15 cellular contexts compared by ENCODE assay signal in the genomic region with DNA sequence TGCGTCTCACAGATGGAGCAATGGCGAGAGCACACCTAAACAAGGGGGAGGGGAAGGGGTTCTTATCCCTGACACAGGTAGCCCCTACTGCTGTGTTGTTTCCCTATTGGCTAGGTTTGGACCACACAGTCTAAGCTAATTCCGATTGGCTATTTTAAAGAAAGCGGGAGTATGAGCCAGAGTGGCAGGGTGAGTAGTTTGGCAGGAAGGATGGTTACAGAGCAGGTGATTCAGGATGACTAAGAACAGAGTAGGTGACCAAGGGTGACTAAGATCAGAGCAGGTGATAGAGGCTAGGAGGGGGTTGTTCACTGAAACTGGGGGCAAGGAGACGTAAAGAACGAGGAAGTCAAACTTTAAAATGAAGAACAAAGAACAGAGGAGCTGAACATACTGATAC.
A peak's percentile ranks its signal among the peaks of the same experiment; 100 is the strongest.
DNase-seq lines count a peak whose midpoint lies in the region; ATAC-seq and TF ChIP-seq lines count a peak whose summit lies in the region.
"Had no signal": no experiment of that assay in that cellular context is flagged by ENCODE, and none has a peak within 500 bp of the region (broad histone marks: within the 10 kb centered on the region; RNA-seq: fewer than 3 reads in every experiment).

No MANE protein-coding gene starts in this region.

- H3K4me3 ChIP-seq in PC-3 (ENCODE audit: low read length): peak overlapping the region; percentile 72
- H3K4me3 ChIP-seq in trophoblast cell (ENCODE audit: low read depth, low read length): no peak overlapping the region
- H3K4me3 ChIP-seq in SJCRH30: no peak overlapping the region

- no peaks in the 10 kb centered on the region for H3K27me3 Mint-ChIP-seq in Calu3 (ENCODE audit: unreplicated experiment)
- H3K27me3 Mint-ChIP-seq in activated T-helper 17 cell treated with anti-CD3 and anti-CD28 coated beads, Interleukin-2, amount 50 U/mL, for 72 hours: no peaks in the 10 kb centered on the region

- H3K79me1 ChIP-seq in trophoblast cell (ENCODE audit: low read length): no peaks in the 10 kb centered on the region

- TF ChIP-seq POLR2A in GM18505 (IDR thresholded peaks at IDR 0.05; ENCODE audit: borderline replicate concordance, extremely low read depth, insufficient read depth, insufficient read length): no peak

- no peak overlapping the region for H4K8ac ChIP-seq in trophoblast cell (ENCODE audit: low read depth, low read length)

- peaks cover 22% of the 10 kb centered on the region; the same call in 1 of the 2 replicates for H3K4me1 ChIP-seq in PC-3 (ENCODE audit: insufficient read depth, low read length)
- no peaks in the 10 kb centered on the region for H3K4me1 ChIP-seq in trophoblast cell (ENCODE audit: control insufficient read depth in 1 of 2, insufficient read depth in 2 of 2, low read length in 2 of 2)
- no peaks in the 10 kb centered on the region for H3K4me1 ChIP-seq in SJCRH30

- H2BK12ac ChIP-seq in trophoblast cell (ENCODE audit: low read length): no peak overlapping the region

- WGBS in trophoblast cell (ENCODE audit: extremely low coverage, insufficient coverage, insufficient read length): no CpG with 5 or more reads among the region's 6 CpGs

- H3K27me3 ChIP-seq in PC-3 (ENCODE audit: low read length) (no peaks in the 10 kb centered on the region), trophoblast cell (ENCODE audit: insufficient read depth, low read length) (no peaks in the 10 kb centered on the region), SJCRH30 (no peaks in the 10 kb centered on the region)

- no peak overlapping the region for H2BK120ac ChIP-seq in trophoblast cell (ENCODE audit: insufficient read depth, low read length, poor library complexity)

- H2AFZ ChIP-seq in PC-3 (ENCODE audit: low read length): no peak overlapping the region
- no peak overlapping the region for H2AFZ ChIP-seq in trophoblast cell (ENCODE audit: insufficient read depth, low read length, poor library complexity)

- H4K20me1 ChIP-seq in PC-3 (ENCODE audit: low read length): no peaks in the 10 kb centered on the region

- CTCF ChIA-PET in Calu3 (lab: Charles Lee) (interaction anchor here (1.0 kb wide), 1 partner anchor 9 kb away, joined by 3 read pairs; no protein-coding TSS in a partner anchor), PC-3 (lab: Charles Lee) (no interaction called here)

- H3K27ac ChIP-seq in PC-3 (ENCODE audit: low read length) (peak overlapping the region; percentile 93), trophoblast cell (ENCODE audit: low read depth, low read length) (no peak overlapping the region), SJCRH30 (no peak overlapping the region)
- H3K27ac ChIP-seq: 22Rv1 had no signal

- H2AK5ac ChIP-seq in trophoblast cell (ENCODE audit: low read length): no peak overlapping the region

- H3K4me1 Mint-ChIP-seq in Calu3 (ENCODE audit: low read depth, unreplicated experiment): peaks cover 33% of the 10 kb centered on the region
- no peaks in the 10 kb centered on the region for H3K4me1 Mint-ChIP-seq in activated T-helper 17 cell treated with anti-CD3 and anti-CD28 coated beads, Interleukin-2, amount 50 U/mL, for 72 hours
- H3K4me1 Mint-ChIP-seq: CD14-positive monocyte had no signal

- H3K4me2 ChIP-seq in PC-3 (ENCODE audit: low read length): peak overlapping the region; percentile 81
- H3K4me2 ChIP-seq in trophoblast cell (ENCODE audit: low read length): no peak overlapping the region

- no peak overlapping the region for H2BK5ac ChIP-seq in trophoblast cell (ENCODE audit: low read depth, low read length, poor library complexity)

- no peaks in the 10 kb centered on the region for H3K9me3 ChIP-seq in PC-3 (ENCODE audit: low read length)
- no peaks in the 10 kb centered on the region for H3K9me3 ChIP-seq in trophoblast cell (ENCODE audit: insufficient read depth, low read depth, low read length)
- no peaks in the 10 kb centered on the region for H3K9me3 ChIP-seq in SJCRH30 (replicated peaks)

- no peak overlapping the region for H4K12ac ChIP-seq in trophoblast cell (ENCODE audit: low read depth, low read length)

- H3F3A ChIP-seq in PC-3 (ENCODE audit: low read length, unreplicated experiment): no peaks in the 10 kb centered on the region

- no peak for ATAC-seq in PC-3
- ATAC-seq in activated T-helper 17 cell treated with anti-CD3 and anti-CD28 coated beads, Interleukin-2, amount 50 U/mL, for 72 hours (replicated peaks): no peak
- ATAC-seq in GM18505 (IDR thresholded peaks at IDR 0.05; ENCODE audit: unreplicated experiment): no peak
- ATAC-seq: CD8-positive, alpha-beta T cell had no signal

- peak overlapping the region; percentile 48 for H3K4me3 Mint-ChIP-seq in Calu3 (ENCODE audit: low read depth, unreplicated experiment)
- H3K4me3 Mint-ChIP-seq in activated T-helper 17 cell treated with anti-CD3 and anti-CD28 coated beads, Interleukin-2, amount 50 U/mL, for 72 hours: no peak overlapping the region
- H3K4me3 Mint-ChIP-seq: CD14-positive monocyte; CD8-positive, alpha-beta T cell had no signal

- peaks cover 11% of the 10 kb centered on the region for H3K9me3 Mint-ChIP-seq in Calu3 (ENCODE audit: low read depth, unreplicated experiment)
- no peaks in the 10 kb centered on the region for H3K9me3 Mint-ChIP-seq in activated T-helper 17 cell treated with anti-CD3 and anti-CD28 coated beads, Interleukin-2, amount 50 U/mL, for 72 hours

- no peak overlapping the region for H3K18ac ChIP-seq in trophoblast cell (ENCODE audit: low read length)

- intact Hi-C loops in Calu3 (cut with micrococcal nuclease; ENCODE audit: unreplicated experiment): no loop called here
- intact Hi-C loops in PC-3 (cut with micrococcal nuclease): no loop called here

- H3K9ac ChIP-seq in PC-3 (ENCODE audit: low read length): peak overlapping the region; percentile 90
- no peak overlapping the region for H3K9ac ChIP-seq in trophoblast cell (ENCODE audit: low read length)

- peaks cover 48% of the 10 kb centered on the region for H3K79me2 ChIP-seq in PC-3 (ENCODE audit: low read length)
- no peaks in the 10 kb centered on the region for H3K79me2 ChIP-seq in trophoblast cell (ENCODE audit: control insufficient read depth, insufficient read depth, low read length, poor library complexity)

- H3K4ac ChIP-seq in trophoblast cell (ENCODE audit: low read depth, low read length): no peak overlapping the region

- peaks cover 41% of the 10 kb centered on the region for H3K36me3 Mint-ChIP-seq in Calu3 (ENCODE audit: insufficient read depth, unreplicated experiment)
- H3K36me3 Mint-ChIP-seq in activated T-helper 17 cell treated with anti-CD3 and anti-CD28 coated beads, Interleukin-2, amount 50 U/mL, for 72 hours (ENCODE audit: low read depth): no peaks in the 10 kb centered on the region
- H3K36me3 Mint-ChIP-seq: CD14-positive monocyte; CD8-positive, alpha-beta T cell had no signal

- H3K14ac ChIP-seq in trophoblast cell (ENCODE audit: low read length): no peak overlapping the region

- H3K36me3 ChIP-seq in PC-3 (ENCODE audit: low read depth, low read length) (peaks cover 11% of the 10 kb centered on the region), trophoblast cell (ENCODE audit: control insufficient read depth in 1 of 2, insufficient read depth in 2 of 2, low read length in 2 of 2) (no peaks in the 10 kb centered on the region), SJCRH30 (no peaks in the 10 kb centered on the region)

- H3K23ac ChIP-seq in trophoblast cell (ENCODE audit: low read length): no peak overlapping the region

- BruUV-seq in Calu3 (replicated peaks; lab: Mats Ljungman, UMichigan) (no TSS peak), PC-3 (replicated peaks; lab: Mats Ljungman, UMichigan) (no TSS peak)

- H3K9me2 ChIP-seq in PC-3 (replicated peaks; ENCODE audit: low read length): no peaks in the 10 kb centered on the region

- no peak overlapping the region for H4K91ac ChIP-seq in trophoblast cell (ENCODE audit: low read depth, low read length)

- H3K27ac Mint-ChIP-seq in Calu3 (ENCODE audit: unreplicated experiment): peak overlapping the region; percentile 92
- H3K27ac Mint-ChIP-seq in activated T-helper 17 cell treated with anti-CD3 and anti-CD28 coated beads, Interleukin-2, amount 50 U/mL, for 72 hours: no peak overlapping the region
- H3K27ac Mint-ChIP-seq: CD8-positive, alpha-beta T cell had no signal

- TF ChIP-seq CTCF in Calu3 (IDR thresholded peaks at IDR 0.05; ENCODE audit: unreplicated experiment): no peak
- no peak for TF ChIP-seq CTCF in PC-3 (conservative IDR thresholded peaks at IDR 0.05; ENCODE audit: low read depth, low read length)

- DNase-seq in Calu3 (peak; percentile 56), PC-3 (peak; percentile 87), kidney tubule cell (ENCODE audit: low spot score) (peak; percentile 75), trophoblast cell (peak; percentile 32 to 65), SJCRH30 (no peak)
- DNase-seq in activated naive CD4-positive, alpha-beta T cell treated with Interleukin-2 at 50 U/mL for 16 hours: no peak
- DNase-seq: CD8-positive, alpha-beta T cell; COR-L47; DND-41; GDM1; HCEC 1CT had no signal

- POLR2A ChIA-PET in PC-3 (lab: Charles Lee; ENCODE audit: unreplicated experiment): no interaction called here

Comparison
In these comparisons a context has a peak if more than half of its experiments do, and no peak if none do; other contexts are left out.
1. DNase-seq: peak in Calu3 (single experiment), PC-3 (single experiment), kidney tubule cell (single experiment) and trophoblast cell (2 of 2); none in SJCRH30 (0 of 2) and activated naive CD4-positive, alpha-beta T cell treated with Interleukin-2 at 50 U/mL for 16 hours (single experiment).